In genomic region chr19:38975861-38976271, GRCh38 we compare ENCODE assay signal across 1 cellular context.
TF ChIP-seq lines count a peak whose summit lies in the region.

No MANE protein-coding gene starts in this region.

TF ChIP-seq in HEK293, 187 proteins besides CTCF, POLR2A, EP300 and RAD21 (continued from another document and continues in another):
- TF ChIP-seq, protein P1, sequence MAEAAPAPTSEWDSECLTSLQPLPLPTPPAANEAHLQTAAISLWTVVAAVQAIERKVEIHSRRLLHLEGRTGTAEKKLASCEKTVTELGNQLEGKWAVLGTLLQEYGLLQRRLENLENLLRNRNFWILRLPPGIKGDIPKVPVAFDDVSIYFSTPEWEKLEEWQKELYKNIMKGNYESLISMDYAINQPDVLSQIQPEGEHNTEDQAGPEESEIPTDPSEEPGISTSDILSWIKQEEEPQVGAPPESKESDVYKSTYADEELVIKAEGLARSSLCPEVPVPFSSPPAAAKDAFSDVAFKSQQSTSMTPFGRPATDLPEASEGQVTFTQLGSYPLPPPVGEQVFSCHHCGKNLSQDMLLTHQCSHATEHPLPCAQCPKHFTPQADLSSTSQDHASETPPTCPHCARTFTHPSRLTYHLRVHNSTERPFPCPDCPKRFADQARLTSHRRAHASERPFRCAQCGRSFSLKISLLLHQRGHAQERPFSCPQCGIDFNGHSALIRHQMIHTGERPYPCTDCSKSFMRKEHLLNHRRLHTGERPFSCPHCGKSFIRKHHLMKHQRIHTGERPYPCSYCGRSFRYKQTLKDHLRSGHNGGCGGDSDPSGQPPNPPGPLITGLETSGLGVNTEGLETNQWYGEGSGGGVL (tag by site-specific recombination; IDR thresholded peaks at IDR 0.05), result no peak; the same call in 1 of the 2 replicates
- TF ChIP-seq, protein P2, sequence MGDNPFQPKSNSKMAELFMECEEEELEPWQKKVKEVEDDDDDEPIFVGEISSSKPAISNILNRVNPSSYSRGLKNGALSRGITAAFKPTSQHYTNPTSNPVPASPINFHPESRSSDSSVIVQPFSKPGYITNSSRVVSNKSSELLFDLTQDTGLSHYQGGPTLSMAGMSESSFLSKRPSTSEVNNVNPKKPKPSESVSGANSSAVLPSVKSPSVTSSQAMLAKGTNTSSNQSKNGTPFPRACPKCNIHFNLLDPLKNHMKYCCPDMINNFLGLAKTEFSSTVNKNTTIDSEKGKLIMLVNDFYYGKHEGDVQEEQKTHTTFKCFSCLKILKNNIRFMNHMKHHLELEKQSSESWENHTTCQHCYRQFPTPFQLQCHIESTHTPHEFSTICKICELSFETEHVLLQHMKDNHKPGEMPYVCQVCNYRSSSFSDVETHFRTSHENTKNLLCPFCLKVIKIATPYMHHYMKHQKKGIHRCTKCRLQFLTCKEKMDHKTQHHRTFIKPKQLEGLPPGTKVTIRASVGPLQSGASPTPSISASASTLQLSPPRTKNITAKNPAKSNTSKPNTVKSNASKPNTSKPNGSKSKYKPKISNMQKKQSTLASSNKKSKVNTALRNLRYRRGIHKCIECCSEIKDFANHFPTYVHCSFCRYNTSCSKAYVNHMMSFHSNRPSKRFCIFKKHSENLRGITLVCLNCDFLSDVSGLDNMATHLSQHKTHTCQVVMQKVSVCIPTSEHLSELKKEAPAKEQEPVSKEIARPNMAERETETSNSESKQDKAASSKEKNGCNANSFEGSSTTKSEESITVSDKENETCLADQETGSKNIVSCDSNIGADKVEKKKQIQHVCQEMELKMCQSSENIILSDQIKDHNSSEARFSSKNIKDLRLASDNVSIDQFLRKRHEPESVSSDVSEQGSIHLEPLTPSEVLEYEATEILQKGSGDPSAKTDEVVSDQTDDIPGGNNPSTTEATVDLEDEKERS (tag by site-specific recombination; IDR thresholded peaks at IDR 0.05), result peak; percentile 40; the same call in 1 of the 2 replicates
- TF ChIP-seq, protein P3, sequence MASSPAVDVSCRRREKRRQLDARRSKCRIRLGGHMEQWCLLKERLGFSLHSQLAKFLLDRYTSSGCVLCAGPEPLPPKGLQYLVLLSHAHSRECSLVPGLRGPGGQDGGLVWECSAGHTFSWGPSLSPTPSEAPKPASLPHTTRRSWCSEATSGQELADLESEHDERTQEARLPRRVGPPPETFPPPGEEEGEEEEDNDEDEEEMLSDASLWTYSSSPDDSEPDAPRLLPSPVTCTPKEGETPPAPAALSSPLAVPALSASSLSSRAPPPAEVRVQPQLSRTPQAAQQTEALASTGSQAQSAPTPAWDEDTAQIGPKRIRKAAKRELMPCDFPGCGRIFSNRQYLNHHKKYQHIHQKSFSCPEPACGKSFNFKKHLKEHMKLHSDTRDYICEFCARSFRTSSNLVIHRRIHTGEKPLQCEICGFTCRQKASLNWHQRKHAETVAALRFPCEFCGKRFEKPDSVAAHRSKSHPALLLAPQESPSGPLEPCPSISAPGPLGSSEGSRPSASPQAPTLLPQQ (tag by site-specific recombination; IDR thresholded peaks at IDR 0.05), result peak; percentile 97
- TF ChIP-seq ZNF366 (tag by site-specific recombination; conservative IDR thresholded peaks at IDR 0.05) (no peak), ZNF544 (tag by site-specific recombination; IDR thresholded peaks at IDR 0.05) (no peak), ZNF610 (tag by site-specific recombination; IDR thresholded peaks at IDR 0.05; ENCODE audit: borderline replicate concordance) (peak; percentile 24; the same call in 1 of the 2 replicates), ZNF701 (tag by site-specific recombination; IDR thresholded peaks at IDR 0.05) (no peak), MYNN (tag by site-specific recombination; IDR thresholded peaks at IDR 0.05; ENCODE audit: borderline replicate concordance) (no peak; the same call in 1 of the 2 replicates), SCRT1 (tag by site-specific recombination; IDR thresholded peaks at IDR 0.05; ENCODE audit: borderline replicate concordance) (no peak), ZNF157 (tag by site-specific recombination; IDR thresholded peaks at IDR 0.05) (no peak), ZSCAN16 (tag by site-specific recombination; IDR thresholded peaks at IDR 0.05) (no peak), AEBP2 (tag by site-specific recombination; IDR thresholded peaks at IDR 0.05; ENCODE audit: borderline replicate concordance) (no peak), ZNF521 (tag by site-specific recombination; IDR thresholded peaks at IDR 0.05) (no peak), ZNF2 (tag by site-specific recombination; IDR thresholded peaks at IDR 0.05) (no peak), ZNF391 (tag by site-specific recombination; IDR thresholded peaks at IDR 0.05; ENCODE audit: borderline replicate concordance, low read depth) (peak; percentile 78; the same call in 1 of the 2 replicates), ZNF133 (tag by site-specific recombination; IDR thresholded peaks at IDR 0.05) (no peak), REPIN1 (tag by site-specific recombination; IDR thresholded peaks at IDR 0.05; ENCODE audit: low read depth) (no peak; the same call in 1 of the 2 replicates), ZNF585B (tag by site-specific recombination; IDR thresholded peaks at IDR 0.05) (no peak), KLF9 (tag by site-specific recombination; IDR thresholded peaks at IDR 0.05; ENCODE audit: low read depth) (no peak), ZFP69B (tag by site-specific recombination; IDR thresholded peaks at IDR 0.05) (peak; percentile 95), GLIS1 (tag by site-specific recombination; IDR thresholded peaks at IDR 0.05) (peak; percentile 86), ZNF623 (tag by site-specific recombination; IDR thresholded peaks at IDR 0.05) (no peak; the same call in 1 of the 2 replicates), ZNF629 (tag by site-specific recombination; IDR thresholded peaks at IDR 0.05) (no peak), BCL11B (tag by site-specific recombination; IDR thresholded peaks at IDR 0.05; ENCODE audit: low read depth) (peak; percentile 11; the same call in 1 of the 2 replicates), MZF1 (tag by site-specific recombination; IDR thresholded peaks at IDR 0.05; ENCODE audit: borderline replicate concordance) (peak; percentile 77), KLF8 (tag by site-specific recombination; IDR thresholded peaks at IDR 0.05) (no peak; the same call in 1 of the 2 replicates), ZNF221 (tag by site-specific recombination; IDR thresholded peaks at IDR 0.05; ENCODE audit: borderline replicate concordance) (peak; percentile 61; the same call in 1 of the 2 replicates), ZNF621 (tag by site-specific recombination; IDR thresholded peaks at IDR 0.05) (no peak), ZNF16 (tag by site-specific recombination; IDR thresholded peaks at IDR 0.05; ENCODE audit: low read depth) (no peak), WT1 (tag by site-specific recombination; IDR thresholded peaks at IDR 0.05) (peak; percentile 17), TCF7L2 (IDR thresholded peaks at IDR 0.05; ENCODE audit: borderline replicate concordance, low read depth, low read length) (no peak), ZNF266 (tag by site-specific recombination; IDR thresholded peaks at IDR 0.05; ENCODE audit: low read depth) (no peak), ZNF148 (tag by site-specific recombination; IDR thresholded peaks at IDR 0.05; ENCODE audit: borderline replicate concordance) (no peak), ZNF792 (tag by site-specific recombination; IDR thresholded peaks at IDR 0.05) (no peak), ZNF596 (tag by site-specific recombination; IDR thresholded peaks at IDR 0.05) (no peak), ZIC2 (tag by site-specific recombination; IDR thresholded peaks at IDR 0.05) (peak; percentile 87), ZNF670 (tag by site-specific recombination; IDR thresholded peaks at IDR 0.05; ENCODE audit: low read depth) (no peak), ZNF354C (tag by site-specific recombination; IDR thresholded peaks at IDR 0.05; ENCODE audit: borderline replicate concordance, low read depth) (no peak), ZNF704 (tag by site-specific recombination; IDR thresholded peaks at IDR 0.05) (no peak), ZNF48 (tag by site-specific recombination; IDR thresholded peaks at IDR 0.05) (no peak), IKZF3 (tag by site-specific recombination; IDR thresholded peaks at IDR 0.05) (peak; percentile 36; the same call in 1 of the 2 replicates), SP7 (tag by site-specific recombination; IDR thresholded peaks at IDR 0.05) (no peak), ZFHX2 (tag by site-specific recombination; conservative IDR thresholded peaks at IDR 0.05) (no peak), ZBTB17 (tag by site-specific recombination; IDR thresholded peaks at IDR 0.05) (no peak), SETDB1 (IDR thresholded peaks at IDR 0.05; ENCODE audit: insufficient read length, low read length) (no peak), YY1 (tag by site-specific recombination; IDR thresholded peaks at IDR 0.05) (no peak), ZNF513 (tag by site-specific recombination; IDR thresholded peaks at IDR 0.05) (no peak), ZNF211 (tag by site-specific recombination; IDR thresholded peaks at IDR 0.05; ENCODE audit: low read depth) (no peak)
- TF ChIP-seq, protein P4, sequence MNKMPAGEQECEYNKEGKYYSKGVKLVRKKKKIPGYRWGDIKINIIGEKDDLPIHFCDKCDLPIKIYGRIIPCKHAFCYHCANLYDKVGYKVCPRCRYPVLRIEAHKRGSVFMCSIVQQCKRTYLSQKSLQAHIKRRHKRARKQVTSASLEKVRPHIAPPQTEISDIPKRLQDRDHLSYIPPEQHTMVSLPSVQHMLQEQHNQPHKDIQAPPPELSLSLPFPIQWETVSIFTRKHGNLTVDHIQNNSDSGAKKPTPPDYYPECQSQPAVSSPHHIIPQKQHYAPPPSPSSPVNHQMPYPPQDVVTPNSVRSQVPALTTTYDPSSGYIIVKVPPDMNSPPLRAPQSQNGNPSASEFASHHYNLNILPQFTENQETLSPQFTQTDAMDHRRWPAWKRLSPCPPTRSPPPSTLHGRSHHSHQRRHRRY (tag by site-specific recombination; IDR thresholded peaks at IDR 0.05), result 0 out of 2 replicates have a peak, but pooled peaks have one; percentile 10
- TF ChIP-seq, protein P5, sequence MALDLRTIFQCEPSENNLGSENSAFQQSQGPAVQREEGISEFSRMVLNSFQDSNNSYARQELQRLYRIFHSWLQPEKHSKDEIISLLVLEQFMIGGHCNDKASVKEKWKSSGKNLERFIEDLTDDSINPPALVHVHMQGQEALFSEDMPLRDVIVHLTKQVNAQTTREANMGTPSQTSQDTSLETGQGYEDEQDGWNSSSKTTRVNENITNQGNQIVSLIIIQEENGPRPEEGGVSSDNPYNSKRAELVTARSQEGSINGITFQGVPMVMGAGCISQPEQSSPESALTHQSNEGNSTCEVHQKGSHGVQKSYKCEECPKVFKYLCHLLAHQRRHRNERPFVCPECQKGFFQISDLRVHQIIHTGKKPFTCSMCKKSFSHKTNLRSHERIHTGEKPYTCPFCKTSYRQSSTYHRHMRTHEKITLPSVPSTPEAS (tag by site-specific recombination; IDR thresholded peaks at IDR 0.05), result no peak
- TF ChIP-seq, protein P6, sequence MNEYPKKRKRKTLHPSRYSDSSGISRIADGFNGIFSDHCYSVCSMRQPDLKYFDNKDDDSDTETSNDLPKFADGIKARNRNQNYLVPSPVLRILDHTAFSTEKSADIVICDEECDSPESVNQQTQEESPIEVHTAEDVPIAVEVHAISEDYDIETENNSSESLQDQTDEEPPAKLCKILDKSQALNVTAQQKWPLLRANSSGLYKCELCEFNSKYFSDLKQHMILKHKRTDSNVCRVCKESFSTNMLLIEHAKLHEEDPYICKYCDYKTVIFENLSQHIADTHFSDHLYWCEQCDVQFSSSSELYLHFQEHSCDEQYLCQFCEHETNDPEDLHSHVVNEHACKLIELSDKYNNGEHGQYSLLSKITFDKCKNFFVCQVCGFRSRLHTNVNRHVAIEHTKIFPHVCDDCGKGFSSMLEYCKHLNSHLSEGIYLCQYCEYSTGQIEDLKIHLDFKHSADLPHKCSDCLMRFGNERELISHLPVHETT (tag by site-specific recombination; IDR thresholded peaks at IDR 0.05), result 0 out of 2 replicates have a peak, but pooled peaks have one; percentile 37
